ENCODE assay signal across 1 cellular context in the genomic region with DNA sequence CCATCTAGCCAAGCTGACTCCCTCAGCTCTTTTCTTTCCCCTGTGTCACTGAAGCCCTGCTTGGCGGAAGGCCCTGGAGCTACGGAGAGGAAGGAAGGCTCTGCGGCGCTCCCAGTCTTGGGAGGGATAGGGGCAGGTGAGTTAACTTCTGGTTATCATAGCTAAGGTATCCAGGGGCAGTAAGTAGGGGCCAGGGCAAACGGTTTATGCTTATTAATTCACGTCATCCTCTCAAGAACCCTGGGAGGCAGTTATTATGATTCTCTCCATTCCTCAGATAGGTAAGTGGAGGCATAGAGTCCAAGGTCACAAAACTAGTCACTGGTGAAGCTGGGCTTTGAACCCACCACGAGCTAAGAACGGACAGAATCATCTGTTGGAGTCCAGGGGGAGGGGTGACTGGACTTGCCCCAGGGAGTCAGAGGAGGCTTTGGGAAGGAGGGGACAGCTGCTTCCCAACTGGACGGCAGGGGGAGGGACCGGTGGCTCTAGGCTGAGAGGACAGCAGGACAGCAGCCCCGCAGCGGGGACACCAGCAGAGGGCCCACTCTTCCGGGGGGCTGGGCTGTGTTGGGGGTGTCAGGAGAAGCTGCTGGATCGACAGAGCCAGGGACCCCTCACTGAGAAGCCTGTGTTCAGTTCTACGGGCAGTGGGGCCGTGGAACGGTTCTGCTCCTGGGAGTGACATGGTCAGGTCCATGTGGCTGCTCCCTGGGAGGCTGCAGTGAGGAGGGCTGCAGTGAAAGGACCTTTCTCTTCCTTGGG.
TF ChIP-seq lines count a peak whose summit lies in the region.

No MANE protein-coding gene starts in this region.

TF ChIP-seq in H1, 55 proteins besides CTCF, POLR2A, EP300 and RAD21:
- TF ChIP-seq CREB1 (IDR thresholded peaks at IDR 0.05) (no peak), SP2 (IDR thresholded peaks at IDR 0.05; ENCODE audit: low read length) (no peak), BACH1 (IDR thresholded peaks at IDR 0.05; ENCODE audit: low read length) (no peak), RNF2 (IDR thresholded peaks at IDR 0.05; ENCODE audit: borderline replicate concordance, low read depth, low read length, missing control alignments, poor library complexity, severe bottlenecking) (no peak), CHD1 (IDR thresholded peaks at IDR 0.05; ENCODE audit: low read depth, low read length) (no peak), ZNF274 (IDR thresholded peaks at IDR 0.05; ENCODE audit: borderline replicate concordance, extremely low read depth, low read length) (no peak), YY1 (IDR thresholded peaks at IDR 0.05; ENCODE audit: low read depth, low read length) (no peak), POU5F1 (IDR thresholded peaks at IDR 0.05; ENCODE audit: low read depth, low read length) (no peak), SIRT6 (IDR thresholded peaks at IDR 0.05; ENCODE audit: low read length) (no peak), TCF12 (IDR thresholded peaks at IDR 0.05; ENCODE audit: low read depth, low read length) (no peak)
- TF ChIP-seq, protein P1, sequence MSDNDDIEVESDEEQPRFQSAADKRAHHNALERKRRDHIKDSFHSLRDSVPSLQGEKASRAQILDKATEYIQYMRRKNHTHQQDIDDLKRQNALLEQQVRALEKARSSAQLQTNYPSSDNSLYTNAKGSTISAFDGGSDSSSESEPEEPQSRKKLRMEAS (IDR thresholded peaks at IDR 0.05): no peak
TF ChIP-seq in H1: peak in this region for 0.
